In genomic region chr3:4548356-4548755, GRCh38 we compare ENCODE assay signal across 25 cellular contexts.
"Had no signal": no experiment of that assay in that cellular context is flagged by ENCODE, and none has a peak within 500 bp of the region (broad histone marks: within the 10 kb centered on the region; RNA-seq: fewer than 3 reads in every experiment).

No MANE protein-coding gene starts in this region.

- H3K9me3 ChIP-seq: ascending aorta, colonic mucosa, esophagus muscularis mucosa, sigmoid colon, upper lobe of left lung had no signal

- H3K27me3 ChIP-seq: ascending aorta, colonic mucosa, dorsolateral prefrontal cortex, esophagus muscularis mucosa, sigmoid colon, upper lobe of left lung had no signal

- H3K9me3 Mint-ChIP-seq: activated T-helper 1 cell treated with anti-CD3 and anti-CD28 coated beads, Interleukin-12 subunit alpha, Interleukin-12 subunit beta, Interleukin-2, Interleukin-4 antibody, amounts not matched to agents 30 ng/mL and 10 ng/mL and 1 ng/mL, durations not matched to agents 14 hours and 24 hours and 36 hours; central memory CD8-positive, alpha-beta T cell; effector memory CD8-positive, alpha-beta T cell; naive thymus-derived CD8-positive, alpha-beta T cell; stimulated activated memory B cell treated with anti-CD40 and anti-IgM and Interleukin-4, amounts not matched to agents 10 μg/mL and 1 μg/mL and 100 μg/mL, for 72 hours had no signal

- DNase-seq: activated CD4-positive, alpha-beta T cell treated with anti-CD3 and anti-CD28 coated beads for 1 hour; activated CD4-positive, alpha-beta T cell treated with anti-CD3 and anti-CD28 coated beads, Interleukin-2, amount 50 U/mL, for 1 hour; activated CD8-positive, alpha-beta T cell treated with anti-CD3 and anti-CD28 coated beads, Interleukin-2, amount 10 ng/mL, durations not matched to agents 7 days and 5 days; activated gamma-delta T cell; activated naive CD4-positive, alpha-beta T cell treated with anti-CD3 and anti-CD28 coated beads, Interleukin-2, amount 50 U/mL, for 16 hours; colonic mucosa; dorsolateral prefrontal cortex; effector memory CD8-positive, alpha-beta T cell; glutamatergic neuron; hypothalamus; left cardiac atrium; naive thymus-derived CD8-positive, alpha-beta T cell; sigmoid colon; stimulated activated CD4-positive, alpha-beta T cell treated with anti-CD3 and anti-CD28 coated beads, Interleukin-15, amount 100 ng/mL, for 24 hours; WERI-Rb-1 had no signal

- H3K4me2 ChIP-seq: smooth muscle cell had no signal

- H3K4me3 ChIP-seq: ascending aorta, colonic mucosa, dorsolateral prefrontal cortex, esophagus muscularis mucosa, lung, sigmoid colon, smooth muscle cell, upper lobe of left lung had no signal

- ATAC-seq: activated CD8-positive, alpha-beta T cell treated with anti-CD3 and anti-CD28 coated beads, Interleukin-2, amount 10 ng/mL, durations not matched to agents 7 days and 5 days; effector memory CD8-positive, alpha-beta T cell; naive thymus-derived CD8-positive, alpha-beta T cell; SK-N-SH treated with all-trans-retinoic acid at 6 μM for 48 hours; stimulated activated memory B cell treated with anti-CD40 and anti-IgM and Interleukin-4, amounts not matched to agents 10 μg/mL and 1 μg/mL and 100 μg/mL, for 72 hours had no signal

- H3K36me3 ChIP-seq: ascending aorta, colonic mucosa, esophagus muscularis mucosa, sigmoid colon, upper lobe of left lung, WERI-Rb-1 had no signal

- H3K27ac ChIP-seq: ascending aorta, colonic mucosa, dorsolateral prefrontal cortex, WERI-Rb-1 had no signal

- FAIRE-seq: frontal cortex had no signal

- H3K4me1 ChIP-seq: ascending aorta, colonic mucosa had no signal

- H3K27me3 Mint-ChIP-seq: central memory CD8-positive, alpha-beta T cell; effector memory CD8-positive, alpha-beta T cell; naive thymus-derived CD8-positive, alpha-beta T cell; stimulated activated memory B cell treated with anti-CD40 and anti-IgM and Interleukin-4, amounts not matched to agents 10 μg/mL and 1 μg/mL and 100 μg/mL, for 72 hours had no signal

- H3K4me3 Mint-ChIP-seq: activated CD8-positive, alpha-beta T cell treated with anti-CD3 and anti-CD28 coated beads, Interleukin-2, amount 10 ng/mL, durations not matched to agents 7 days and 5 days; activated T-helper 1 cell treated with anti-CD3 and anti-CD28 coated beads, Interleukin-12 subunit alpha, Interleukin-12 subunit beta, Interleukin-2, Interleukin-4 antibody, amounts not matched to agents 30 ng/mL and 10 ng/mL and 1 ng/mL, durations not matched to agents 14 hours and 24 hours and 36 hours; central memory CD8-positive, alpha-beta T cell; effector memory CD8-positive, alpha-beta T cell; naive thymus-derived CD8-positive, alpha-beta T cell; stimulated activated memory B cell treated with anti-CD40 and anti-IgM and Interleukin-4, amounts not matched to agents 10 μg/mL and 1 μg/mL and 100 μg/mL, for 72 hours had no signal

- H3K27ac Mint-ChIP-seq: activated CD8-positive, alpha-beta T cell treated with anti-CD3 and anti-CD28 coated beads, Interleukin-2, amount 10 ng/mL, durations not matched to agents 7 days and 5 days; activated T-helper 1 cell treated with anti-CD3 and anti-CD28 coated beads, Interleukin-12 subunit alpha, Interleukin-12 subunit beta, Interleukin-2, Interleukin-4 antibody, amounts not matched to agents 30 ng/mL and 10 ng/mL and 1 ng/mL, durations not matched to agents 14 hours and 24 hours and 36 hours; naive thymus-derived CD8-positive, alpha-beta T cell had no signal
